ENCODE assay signal across 9 cellular contexts in genomic region chr14:87745507-87746118, GRCh38.
DNase-seq lines count a peak whose midpoint lies in the region; ATAC-seq and TF ChIP-seq lines count a peak whose summit lies in the region.
"Had no signal": no experiment of that assay in that cellular context is flagged by ENCODE, and none has a peak within 500 bp of the region (broad histone marks: within the 10 kb centered on the region; RNA-seq: fewer than 3 reads in every experiment).

No MANE protein-coding gene starts in this region.

- ATAC-seq in left ventricle myocardium superior: no peak
- ATAC-seq in GM21529 (IDR thresholded peaks at IDR 0.05; ENCODE audit: unreplicated experiment): peak; percentile 80
- peak; percentile 40 for ATAC-seq in activated T-helper 17 cell treated with anti-CD3 and anti-CD28 coated beads, Interleukin-2, amount 50 U/mL, for 72 hours (replicated peaks)
- ATAC-seq in omental fat pad (ENCODE audit: low FRiP score): no peak

- no peak overlapping the region for H3K27ac ChIP-seq in cardiac muscle cell

- no peak overlapping the region for H3K4me3 Mint-ChIP-seq in activated T-helper 17 cell treated with anti-CD3 and anti-CD28 coated beads, Interleukin-2, amount 50 U/mL, for 72 hours
- H3K4me3 Mint-ChIP-seq: central memory CD8-positive, alpha-beta T cell had no signal

- peak; percentile 57 for TF ChIP-seq CTCF in cardiac muscle cell (IDR thresholded peaks at IDR 0.05; ENCODE audit: low read depth, low read length)
- TF ChIP-seq CTCF in LNCAP (IDR thresholded peaks at IDR 0.05): peak; percentile 83
- no peak for TF ChIP-seq CTCF in omental fat pad (IDR thresholded peaks at IDR 0.05)

- no peaks in the 10 kb centered on the region for H3K4me1 Mint-ChIP-seq in activated T-helper 17 cell treated with anti-CD3 and anti-CD28 coated beads, Interleukin-2, amount 50 U/mL, for 72 hours
- H3K4me1 Mint-ChIP-seq: central memory CD8-positive, alpha-beta T cell had no signal

- intact Hi-C loops in left ventricle myocardium superior (cut with micrococcal nuclease): no loop called here

- H3K27me3 ChIP-seq in cardiac muscle cell: no peaks in the 10 kb centered on the region

- no peak overlapping the region for H3K27ac Mint-ChIP-seq in activated T-helper 17 cell treated with anti-CD3 and anti-CD28 coated beads, Interleukin-2, amount 50 U/mL, for 72 hours

- no peaks in the 10 kb centered on the region for H3K36me3 ChIP-seq in cardiac muscle cell

- peaks cover 6% of the 10 kb centered on the region for H3K27me3 Mint-ChIP-seq in activated T-helper 17 cell treated with anti-CD3 and anti-CD28 coated beads, Interleukin-2, amount 50 U/mL, for 72 hours
- H3K27me3 Mint-ChIP-seq: central memory CD8-positive, alpha-beta T cell had no signal

- H3K9me3 Mint-ChIP-seq in activated T-helper 17 cell treated with anti-CD3 and anti-CD28 coated beads, Interleukin-2, amount 50 U/mL, for 72 hours: no peaks in the 10 kb centered on the region

- no peaks in the 10 kb centered on the region for H3K9me3 ChIP-seq in cardiac muscle cell (ENCODE audit: low read depth)

- H3K4me1 ChIP-seq in cardiac muscle cell (ENCODE audit: low read depth): no peaks in the 10 kb centered on the region

- no peaks in the 10 kb centered on the region for H3K36me3 Mint-ChIP-seq in activated T-helper 17 cell treated with anti-CD3 and anti-CD28 coated beads, Interleukin-2, amount 50 U/mL, for 72 hours (ENCODE audit: low read depth)

- H3K4me3 ChIP-seq in cardiac muscle cell: no peak overlapping the region

- DNase-seq in cardiac muscle cell (ENCODE audit: low read depth in 1 of 2, low spot score in 1 of 2) (peak; percentile 40 to 54), left ventricle myocardium superior (no peak), left kidney (ENCODE audit: low read depth, low spot score) (peak; percentile 60), T1000 (lab: John Stamatoyannopoulos, UW) (no peak), omental fat pad (ENCODE audit: low spot score) (no peak)

Comparison
In these comparisons a context has a peak if more than half of its experiments do, and no peak if none do; other contexts are left out.
1. DNase-seq: peak in cardiac muscle cell (2 of 2) and left kidney (single experiment); none in left ventricle myocardium superior (single experiment), T1000 (single experiment) and omental fat pad (single experiment).
2. CTCF ChIP-seq: peak in cardiac muscle cell (single experiment) and LNCAP (single experiment); none in omental fat pad (0 of 3).
3. ATAC-seq: peak in GM21529 (single experiment) and activated T-helper 17 cell treated with anti-CD3 and anti-CD28 coated beads, Interleukin-2, amount 50 U/mL, for 72 hours (single experiment); none in left ventricle myocardium superior (single experiment) and omental fat pad (single experiment).